Comparison of ENCODE assay signal across 9 cellular contexts in genomic region chr9:306907-307306, GRCh38.
DNase-seq lines count a peak whose midpoint lies in the region; ATAC-seq and TF ChIP-seq lines count a peak whose summit lies in the region.
"Had no signal": no experiment of that assay in that cellular context is flagged by ENCODE, and none has a peak within 500 bp of the region (broad histone marks: within the 10 kb centered on the region; RNA-seq: fewer than 3 reads in every experiment).

No MANE protein-coding gene starts in this region.

- peak overlapping the region; percentile 44 to 64 for H3K27ac Mint-ChIP-seq in natural killer cell

- no peaks in the 10 kb centered on the region for H3K9me3 ChIP-seq in OCI-LY1 (ENCODE audit: low read length)

- ATAC-seq in natural killer cell (peak; percentile 78 to 92 (median 80)), GM19351 (IDR thresholded peaks at IDR 0.05; ENCODE audit: unreplicated experiment) (no peak), HG02571 (IDR thresholded peaks at IDR 0.05; ENCODE audit: unreplicated experiment) (no peak), HG02981 (IDR thresholded peaks at IDR 0.05; ENCODE audit: unreplicated experiment) (no peak)
- ATAC-seq: Panc1 had no signal

- no peak overlapping the region for H3K27ac ChIP-seq in OCI-LY1 (ENCODE audit: low read depth, low read length, poor library complexity, severe bottlenecking)

- intact Hi-C loops in natural killer cell (cut with micrococcal nuclease) = no loop called here

- H3K4me2 ChIP-seq in OCI-LY1 (ENCODE audit: low read length) = no peak overlapping the region

- H3K27me3 ChIP-seq in OCI-LY1 (ENCODE audit: insufficient read depth, low read length) = no peaks in the 10 kb centered on the region

- peaks cover 8 to 14% of the 10 kb centered on the region in 2 donors for H3K4me1 Mint-ChIP-seq in natural killer cell

- TF ChIP-seq CTCF in OCI-LY1 (IDR thresholded peaks at IDR 0.05; ENCODE audit: low read length) = peak; percentile 43
- TF ChIP-seq CTCF in natural killer cell (IDR thresholded peaks at IDR 0.05) = peak; percentile 29

- no peaks in the 10 kb centered on the region for H4K20me1 ChIP-seq in OCI-LY1 (ENCODE audit: insufficient read depth, low read length)

- no peaks in the 10 kb centered on the region for H3K36me3 ChIP-seq in OCI-LY1 (ENCODE audit: insufficient read depth, low read length)

- H3K9me2 ChIP-seq in OCI-LY1 (ENCODE audit: low read depth, low read length) = no peaks in the 10 kb centered on the region

- no peak overlapping the region for H3K4me3 Mint-ChIP-seq in natural killer cell

- H3K9ac ChIP-seq in OCI-LY1 (ENCODE audit: low read length) = no peak overlapping the region

- no peaks in the 10 kb centered on the region for H3K27me3 Mint-ChIP-seq in natural killer cell (ENCODE audit: low read depth in 2 of 2)

- DNase-seq in Daoy (ENCODE audit: low read depth) (peak; percentile 59), natural killer cell (no peak), medulla oblongata (ENCODE audit: extremely low spot score) (no peak)
- DNase-seq in activated T-helper 9 cell treated with anti-CD3 and anti-CD28 coated beads, Interleukin-2, amount 50 U/mL, for 16 hours (ENCODE audit: low read depth) = peak; percentile 11

- H3K4me3 ChIP-seq in OCI-LY1 (ENCODE audit: low read depth, low read length, poor library complexity, severe bottlenecking) = no peak overlapping the region

- H3K4me1 ChIP-seq in OCI-LY1 (ENCODE audit: insufficient read depth, low read length, severe bottlenecking) = no peaks in the 10 kb centered on the region

- H3F3A ChIP-seq in OCI-LY1 (ENCODE audit: insufficient read depth, low read length) = no peaks in the 10 kb centered on the region

- no peak overlapping the region for H2AFZ ChIP-seq in OCI-LY1 (ENCODE audit: low read length)

- no peaks in the 10 kb centered on the region for H3K9me3 Mint-ChIP-seq in natural killer cell

- H3K79me2 ChIP-seq in OCI-LY1 (ENCODE audit: insufficient read depth, low read length) = no peaks in the 10 kb centered on the region

- peaks cover 10% of the 10 kb centered on the region for H3K36me3 Mint-ChIP-seq in natural killer cell

Comparison
In these comparisons a context has a peak if more than half of its experiments do, and no peak if none do; other contexts are left out.
1. DNase-seq: peak in Daoy (single experiment) and activated T-helper 9 cell treated with anti-CD3 and anti-CD28 coated beads, Interleukin-2, amount 50 U/mL, for 16 hours (single experiment); none in natural killer cell (single experiment) and medulla oblongata (single experiment).
2. ATAC-seq: peak in natural killer cell (3 of 3); none in GM19351 (single experiment), HG02571 (single experiment) and HG02981 (single experiment).